1 cellular context compared by ENCODE assay signal in the genomic region with DNA sequence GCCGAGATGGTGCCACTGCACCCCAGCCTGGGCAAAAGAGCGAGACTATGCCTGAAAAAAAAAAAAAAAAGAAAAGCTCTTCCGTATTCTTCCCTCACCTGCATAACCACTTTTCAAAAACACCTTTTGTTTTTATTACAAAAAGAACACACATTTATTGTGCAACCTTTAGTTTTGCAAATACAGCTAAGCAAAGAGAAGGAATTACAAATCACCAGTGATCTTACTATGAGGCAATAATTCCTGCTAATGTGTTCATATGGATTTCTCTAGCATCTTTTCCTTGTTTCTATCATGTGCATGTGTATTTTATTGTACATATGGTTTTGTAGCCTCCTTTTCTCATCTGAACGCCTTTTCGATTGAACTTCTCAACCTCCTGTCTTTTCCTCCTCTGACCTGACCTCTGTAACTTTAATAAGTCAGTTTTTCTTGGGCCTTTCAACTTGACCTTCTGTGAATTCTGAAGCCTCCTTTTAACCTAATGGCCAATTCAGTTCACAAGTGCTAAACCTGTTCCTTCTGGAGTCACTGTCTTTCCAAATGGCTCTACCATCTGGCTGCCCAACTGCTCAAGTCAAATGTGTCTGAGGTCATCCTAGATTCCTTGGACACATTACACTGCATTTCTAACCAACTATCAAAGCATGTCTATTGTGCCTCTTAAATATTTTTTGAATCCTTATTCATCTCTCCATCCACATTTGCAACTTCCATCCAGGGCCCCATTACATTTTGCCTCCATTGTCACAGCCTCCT.
TF ChIP-seq lines count a peak whose summit lies in the region.

No MANE protein-coding gene starts in this region.

TF ChIP-seq in WTC11, 78 proteins besides CTCF, POLR2A, EP300 and RAD21:
- TF ChIP-seq TEAD1 (CRISPR knock-in tag; IDR thresholded peaks at IDR 0.05), result no peak
- TF ChIP-seq GABPB1 (CRISPR knock-in tag; IDR thresholded peaks at IDR 0.05), result peak; percentile 93
TF ChIP-seq in WTC11: peak in this region for 1.
